ENCODE assay signal across 33 cellular contexts in the genomic region with DNA sequence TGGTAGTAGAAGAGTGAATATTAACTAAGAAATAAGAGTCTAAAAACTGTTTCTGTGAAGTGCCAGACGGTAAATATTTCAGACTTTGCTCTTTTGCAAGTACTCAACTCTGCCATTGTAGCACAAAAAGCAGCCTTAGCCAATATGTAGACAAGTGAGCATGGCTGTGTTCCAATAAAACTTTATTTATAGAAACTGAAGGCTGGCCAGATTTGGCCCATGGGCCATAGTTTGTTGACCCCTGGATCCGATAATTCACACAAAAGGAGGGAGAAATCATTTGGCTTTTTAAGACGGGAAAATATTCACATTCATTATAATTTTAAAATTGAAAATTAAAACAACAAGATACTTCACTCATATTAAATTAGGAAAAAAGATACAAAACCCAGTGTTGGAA.
"Had no signal": no experiment of that assay in that cellular context is flagged by ENCODE, and none has a peak within 500 bp of the region (broad histone marks: within the 10 kb centered on the region; RNA-seq: fewer than 3 reads in every experiment).

No MANE protein-coding gene starts in this region.

- H3K27me3 ChIP-seq: adrenal gland, body of pancreas, brain microvascular endothelial cell, breast epithelium had no signal

- FAIRE-seq: astrocyte, TTC549 had no signal

- ATAC-seq: activated CD8-positive, alpha-beta T cell treated with anti-CD3 and anti-CD28 coated beads for 36 hours; activated naive CD4-positive, alpha-beta T cell treated with anti-CD3 and anti-CD28 coated beads, Interleukin-2, amount 50 U/mL, for 72 hours; activated T-cell treated with anti-CD3 and anti-CD28 coated beads, Interleukin-2, amount 50 U/mL, for 4 hours; activated T-cell treated with anti-CD3 and anti-CD28 coated beads, Interleukin-2, amount 50 U/mL, for 72 hours; activated T-helper 17 cell treated with anti-CD3 and anti-CD28 coated beads, Interleukin-2, amount 50 U/mL, for 72 hours; body of pancreas had no signal

- H3K27ac ChIP-seq: adrenal gland, body of pancreas, brain microvascular endothelial cell, breast epithelium, VCaP had no signal

- H3K4me3 ChIP-seq: adrenal gland, body of pancreas, breast epithelium had no signal

- DNase-seq: activated B cell treated with CpG ODN at 0.5 μM for 24 hours; activated CD4-positive, alpha-beta memory T cell treated with anti-CD3 and anti-CD28 coated beads for 36 hours; activated CD4-positive, alpha-beta T cell treated with anti-CD3 and anti-CD28 coated beads for 4 hours; activated CD4-positive, alpha-beta T cell treated with anti-CD3 and anti-CD28 coated beads, Interleukin-2, amount 10 ng/mL, durations not matched to agents 24 days and 14 days; activated CD4-positive, alpha-beta T cell treated with anti-CD3 and anti-CD28 coated beads, Interleukin-2, amount 50 U/mL, for 1 hour; activated CD4-positive, alpha-beta T cell treated with anti-CD3 and anti-CD28 coated beads, Interleukin-2, amount 50 U/mL, for 4 hours; activated CD4-positive, CD25-positive, alpha-beta regulatory T cell treated with anti-CD3 and anti-CD28 coated beads, Interleukin-2, amount 50 U/mL, for 72 hours; activated CD8-positive, alpha-beta memory T cell treated with anti-CD3 and anti-CD28 coated beads, Interleukin-2, amount 50 U/mL, for 4 hours; activated CD8-positive, alpha-beta T cell treated with anti-CD3 and anti-CD28 coated beads for 36 hours; activated effector memory CD4-positive, alpha-beta T cell treated with anti-CD3 and anti-CD28 coated beads, Interleukin-2, amount 50 U/mL, for 16 hours; activated gamma-delta T cell treated with Interleukin-2 at 50 U/mL for 16 hours; activated naive CD4-positive, alpha-beta T cell; activated naive CD4-positive, alpha-beta T cell treated with anti-CD3 and anti-CD28 coated beads for 36 hours; activated naive CD4-positive, alpha-beta T cell treated with anti-CD3 and anti-CD28 coated beads, Interleukin-2, amount 50 U/mL, for 16 hours; activated naive CD8-positive, alpha-beta T cell treated with anti-CD3 and anti-CD28 coated beads for 36 hours; activated T-cell treated with anti-CD3 and anti-CD28 coated beads for 4 hours; activated T-cell treated with anti-CD3 and anti-CD28 coated beads, Interleukin-2, amount 50 U/mL, for 1 hour; activated T-cell treated with anti-CD3 and anti-CD28 coated beads, Interleukin-2, amount 50 U/mL, for 4 hours; activated T-cell treated with anti-CD3 and anti-CD28 coated beads, Interleukin-2, amount 50 U/mL, for 72 hours; adrenal gland; amniotic stem cell; aorta; body of pancreas; brain microvascular endothelial cell; central memory CD4-positive, alpha-beta T cell; T-helper 2 cell; T-helper 9 cell had no signal

- H3K9me3 ChIP-seq: adrenal gland, body of pancreas, breast epithelium had no signal

- H3K36me3 ChIP-seq: adrenal gland, brain microvascular endothelial cell, breast epithelium had no signal

- H3K4me1 ChIP-seq: adrenal gland, body of pancreas had no signal
